In the genomic region with DNA sequence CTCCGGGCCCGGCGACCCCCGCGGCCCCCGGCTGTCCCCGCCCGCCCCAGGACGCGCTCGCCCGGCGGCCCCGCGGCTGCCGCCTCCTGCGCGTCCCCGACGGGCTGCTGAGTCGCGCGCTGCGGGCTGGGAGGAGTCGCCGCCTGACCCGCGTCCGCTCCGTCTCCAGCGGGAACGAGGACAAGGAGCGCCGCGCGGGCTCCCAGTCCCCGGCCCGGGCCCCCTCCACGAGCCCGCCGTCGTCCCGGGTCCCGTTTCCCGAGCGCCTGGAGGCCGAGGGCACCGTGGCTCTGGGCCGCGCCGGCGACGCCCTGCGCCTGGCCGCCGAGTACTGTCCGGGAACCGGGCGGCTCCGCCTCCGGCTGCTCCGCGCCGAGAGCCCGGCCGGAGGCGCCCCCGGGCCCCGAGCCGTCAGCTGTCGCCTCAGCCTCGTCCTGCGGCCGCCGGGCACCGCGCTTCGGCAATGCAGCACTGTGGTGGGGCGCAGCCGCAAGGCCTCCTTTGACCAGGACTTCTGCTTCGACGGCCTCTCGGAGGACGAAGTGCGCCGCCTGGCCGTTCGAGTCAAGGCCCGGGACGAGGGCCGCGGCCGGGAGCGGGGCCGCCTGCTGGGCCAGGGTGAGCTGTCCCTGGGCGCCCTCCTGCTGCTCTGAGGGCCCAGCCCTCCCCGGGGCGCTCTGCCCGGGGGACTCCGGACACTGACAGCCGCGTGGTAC, we compare ENCODE assay signal across 8 cellular contexts. TPM values are rescaled to one million over a fixed set of nuclear protein-coding genes. Genes with fewer than 3 reads are reported as not detected.
DNase-seq lines count a peak whose midpoint lies in the region; ATAC-seq, FAIRE-seq and TF ChIP-seq lines count a peak whose summit lies in the region.

No MANE protein-coding gene starts in this region.

- peak overlapping the region; percentile 81 for H3K4me3 Mint-ChIP-seq in activated naive CD4-positive, alpha-beta T cell treated with anti-CD3 and anti-CD28 coated beads, Interleukin-2, amount 50 U/mL, for 24 hours
- H3K4me3 Mint-ChIP-seq in progenitor cell of endocrine pancreas (ENCODE audit: low read depth) = peak overlapping the region; percentile 60

- no peak overlapping the region for H3K27ac Mint-ChIP-seq in activated naive CD4-positive, alpha-beta T cell treated with anti-CD3 and anti-CD28 coated beads, Interleukin-2, amount 50 U/mL, for 24 hours
- peak overlapping the region; percentile 50 for H3K27ac Mint-ChIP-seq in progenitor cell of endocrine pancreas

- peak; percentile 14 for DNase-seq in GM12891 (ENCODE audit: insufficient read length, low spot score)
- peak; percentile 80 for DNase-seq in NCI-H69 (lab: John Stamatoyannopoulos, UW)
- peak; percentile 71 for DNase-seq in left ventricle myocardium superior
- DNase-seq in progenitor cell of endocrine pancreas (ENCODE audit: low spot score, unreplicated experiment) = peak; percentile 47
- no peak for DNase-seq in NCI-H1694 treated with DMSO at 0.1 percent for 48 hours (lab: John Stamatoyannopoulos, UW)

- H3K27me3 Mint-ChIP-seq in activated naive CD4-positive, alpha-beta T cell treated with anti-CD3 and anti-CD28 coated beads, Interleukin-2, amount 50 U/mL, for 24 hours = peaks cover 19% of the 10 kb centered on the region
- peaks cover 51% of the 10 kb centered on the region for H3K27me3 Mint-ChIP-seq in progenitor cell of endocrine pancreas

- intact Hi-C loops in left ventricle myocardium superior (cut with micrococcal nuclease) = no loop called here

- no peaks in the 10 kb centered on the region for H3K36me3 Mint-ChIP-seq in activated naive CD4-positive, alpha-beta T cell treated with anti-CD3 and anti-CD28 coated beads, Interleukin-2, amount 50 U/mL, for 24 hours
- H3K36me3 Mint-ChIP-seq in progenitor cell of endocrine pancreas (ENCODE audit: insufficient read depth) = no peaks in the 10 kb centered on the region

- no peaks in the 10 kb centered on the region for H3K9me3 Mint-ChIP-seq in activated naive CD4-positive, alpha-beta T cell treated with anti-CD3 and anti-CD28 coated beads, Interleukin-2, amount 50 U/mL, for 24 hours
- H3K9me3 Mint-ChIP-seq in progenitor cell of endocrine pancreas (ENCODE audit: low read depth) = no peaks in the 10 kb centered on the region

- ATAC-seq in left ventricle myocardium superior = peak; percentile 72
- no peak for ATAC-seq in GM19467 (IDR thresholded peaks at IDR 0.05; ENCODE audit: unreplicated experiment)

- no peak for FAIRE-seq in GM12891 (lab: Jason Lieb, UNC)

- no peak overlapping the region for H3K27ac ChIP-seq in 22Rv1

- peak; percentile 2 for TF ChIP-seq CTCF in 22Rv1 (IDR thresholded peaks at IDR 0.05)
- peak; percentile 41 for TF ChIP-seq CTCF in progenitor cell of endocrine pancreas (IDR thresholded peaks at IDR 0.05; ENCODE audit: unreplicated experiment)

- TF ChIP-seq POLR2A in GM12891 (IDR thresholded peaks at IDR 0.05; ENCODE audit: low read depth, low read length) = no peak

- H3K4me1 Mint-ChIP-seq in activated naive CD4-positive, alpha-beta T cell treated with anti-CD3 and anti-CD28 coated beads, Interleukin-2, amount 50 U/mL, for 24 hours = peaks cover 27% of the 10 kb centered on the region
- H3K4me1 Mint-ChIP-seq in progenitor cell of endocrine pancreas (ENCODE audit: low read depth) = peaks cover 9% of the 10 kb centered on the region

TF ChIP-seq in GM12891, 5 proteins besides CTCF, POLR2A, EP300 and RAD21:
- TF ChIP-seq TAF1 (IDR thresholded peaks at IDR 0.05; ENCODE audit: low read depth, low read length) = no peak
- no peak for TF ChIP-seq POLR2AphosphoS5 (IDR thresholded peaks at IDR 0.05; ENCODE audit: low read depth, low read length)
- TF ChIP-seq PAX5 (IDR thresholded peaks at IDR 0.05; ENCODE audit: insufficient read depth, low read length, severe bottlenecking) = no peak
- TF ChIP-seq POU2F2 (IDR thresholded peaks at IDR 0.05; ENCODE audit: low read depth, low read length) = no peak
- no peak for TF ChIP-seq SPI1 (IDR thresholded peaks at IDR 0.05; ENCODE audit: low read depth, low read length)

RNA-seq across cellular contexts. Expression of gene C2CD4A, which starts 1.5 kb away (rescaled TPM):
- not detected for polyA plus RNA-seq in GM12891 (2012; ENCODE audit: low read depth, missing spikeins)
- not detected for total RNA-seq in left ventricle myocardium superior
- total RNA-seq in progenitor cell of endocrine pancreas = 0.17 and 0.20 TPM in 2 replicates

RNA-seq across cellular contexts. Expression of gene VPS13C, which starts 8.0 kb away (rescaled TPM):
- 13.4 TPM for polyA plus RNA-seq in GM12891 (2012; ENCODE audit: low read depth, missing spikeins)
- total RNA-seq in left ventricle myocardium superior (38.6 TPM), progenitor cell of endocrine pancreas (47.7 and 57.1 TPM in 2 replicates)
